23 cellular contexts compared by ENCODE assay signal in the genomic region with DNA sequence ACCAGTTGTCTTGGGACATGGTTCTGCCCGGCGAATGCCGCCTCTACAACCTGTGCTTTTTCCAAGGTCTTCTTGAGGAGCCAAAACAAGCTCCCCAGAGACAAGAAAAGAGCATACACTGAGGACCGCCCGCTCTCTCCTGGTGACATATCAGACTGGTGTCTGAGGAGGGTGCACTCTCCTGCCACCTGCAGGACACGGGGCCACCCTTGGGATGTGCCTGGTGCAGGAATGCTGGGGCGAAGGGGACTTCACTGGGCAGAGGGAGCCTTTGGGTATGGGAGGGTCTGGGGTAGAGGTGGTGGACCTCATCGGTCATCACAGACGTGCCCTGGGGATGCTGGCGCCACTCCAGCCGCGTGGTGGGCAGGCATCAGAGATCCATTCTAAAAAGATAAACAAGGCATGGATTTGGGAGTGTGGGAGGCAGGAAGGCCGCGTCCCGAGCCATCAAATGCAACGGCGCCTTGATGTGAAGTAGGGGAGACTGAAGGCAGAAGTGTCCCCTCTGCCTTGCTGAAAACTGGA.
DNase-seq lines count a peak whose midpoint lies in the region; ATAC-seq and TF ChIP-seq lines count a peak whose summit lies in the region.
"Had no signal": no experiment of that assay in that cellular context is flagged by ENCODE, and none has a peak within 500 bp of the region (broad histone marks: within the 10 kb centered on the region; RNA-seq: fewer than 3 reads in every experiment).

No MANE protein-coding gene starts in this region.

- no peak overlapping the region for H3K4me3 ChIP-seq in OCI-LY7 (ENCODE audit: low read depth, low read length, poor library complexity, severe bottlenecking)
- H3K4me3 ChIP-seq in ovary = no peak overlapping the region
- H3K4me3 ChIP-seq: ascending aorta had no signal

- H3K9me3 ChIP-seq in OCI-LY7 (ENCODE audit: low read length) (no peaks in the 10 kb centered on the region; the same call in 1 of the 2 replicates), ovary (no peaks in the 10 kb centered on the region)

- no peaks in the 10 kb centered on the region for H3K27me3 ChIP-seq in ovary
- H3K27me3 ChIP-seq: ascending aorta had no signal

- CTCF ChIA-PET in OCI-LY7 (lab: Charles Lee; ENCODE audit: unreplicated experiment) = no interaction called here

- peaks cover 42% of the 10 kb centered on the region for H3K4me1 ChIP-seq in OCI-LY7 (ENCODE audit: insufficient read depth, low read length, poor library complexity, severe bottlenecking)
- peaks cover 1% of the 10 kb centered on the region for H3K4me1 ChIP-seq in ovary (ENCODE audit: insufficient read depth)

- WGBS in ovary, 3 donors = 94 to 96% (median 95%) methylated on average over 17 of the region's 17 CpGs

- no peaks in the 10 kb centered on the region for H3K36me3 ChIP-seq in OCI-LY7 (ENCODE audit: insufficient read depth, low read length)
- no peaks in the 10 kb centered on the region for H3K36me3 ChIP-seq in ovary
- H3K36me3 ChIP-seq: ascending aorta had no signal

- H3K9me2 ChIP-seq in OCI-LY7 (ENCODE audit: insufficient read depth, low read length) = no peaks in the 10 kb centered on the region

- POLR2A ChIA-PET in OCI-LY7 (lab: Charles Lee) = interaction anchor here (0.5 to 1.0 kb wide), 3 partner anchors 11 to 59 kb away, joined by 3 read pairs; no protein-coding TSS in a partner anchor

- TF ChIP-seq CTCF in OCI-LY7 (conservative IDR thresholded peaks at IDR 0.05; ENCODE audit: low read length) = peak; percentile 67
- no peak for TF ChIP-seq CTCF in ovary (IDR thresholded peaks at IDR 0.05)

- peaks cover 24 to 50% of the 10 kb centered on the region in 2 donors for H3K36me3 Mint-ChIP-seq in stimulated activated naive B cell treated with anti-CD40 and anti-IgM and Interleukin-4, amounts not matched to agents 10 μg/mL and 1 μg/mL and 100 μg/mL, for 72 hours
- H3K36me3 Mint-ChIP-seq in effector memory CD8-positive, alpha-beta T cell (ENCODE audit: insufficient read depth) = peaks cover 7% of the 10 kb centered on the region
- H3K36me3 Mint-ChIP-seq: natural killer cell treated with Interleukin-12 subunit alpha and Interleukin-12 subunit beta and Interleukin-15 and Interleukin-18, amount 100 ng/mL, for 72 hours had no signal

- TF ChIP-seq EP300 in ovary (IDR thresholded peaks at IDR 0.05) = no peak

- no peak overlapping the region for H3K4me2 ChIP-seq in OCI-LY7 (ENCODE audit: low read length)

- no peak for DNase-seq in Right ventricle myocardium inferior (ENCODE audit: missing footprints)
- DNase-seq in cardiac septum (ENCODE audit: low spot score) = no peak
- peak; percentile 34 for DNase-seq in OCI-LY7 (ENCODE audit: low spot score)
- DNase-seq in stimulated activated naive B cell treated with anti-CD40 and anti-IgM and Interleukin-4, amounts not matched to agents 10 μg/mL and 1 μg/mL and 100 μg/mL, for 72 hours = no peak
- DNase-seq in stimulated activated naive CD4-positive, alpha-beta T cell treated with Interleukin-2 at 50 U/mL for 16 hours (lab: John Stamatoyannopoulos, UW) = no peak
- no peak for DNase-seq in ovary
- DNase-seq in effector memory CD8-positive, alpha-beta T cell = no peak
- DNase-seq: activated naive CD4-positive, alpha-beta T cell treated with anti-CD3 and anti-CD28 coated beads, Interleukin-2, amount 50 U/mL, for 16 hours; activated T-cell treated with anti-CD3 and anti-CD28 coated beads, Interleukin-2, amount 50 U/mL, for 72 hours; C1 segment of cervical spinal cord; DMS 273 treated with DMSO at 0.1 percent for 48 hours; hypothalamus; Karpas-422; kidney glomerular epithelial cell; mesenchymal stem cell; NCI-H1436; NCI-H2171 treated with DMSO at 0.1 percent for 48 hours; small intestine; stimulated activated CD4-positive, alpha-beta T cell treated with anti-CD3 and anti-CD28 coated beads, Interleukin-2, amount 100 ng/mL, for 48 hours; T1000 had no signal

- H4K20me1 ChIP-seq in OCI-LY7 (ENCODE audit: insufficient read depth, low read length) = no peaks in the 10 kb centered on the region

- no peak overlapping the region for H3K27ac ChIP-seq in OCI-LY7 (ENCODE audit: low read depth, low read length, poor library complexity, severe bottlenecking)
- H3K27ac ChIP-seq in ovary = no peak overlapping the region
- H3K27ac ChIP-seq: ascending aorta had no signal

- no peaks in the 10 kb centered on the region for H3K79me2 ChIP-seq in OCI-LY7 (ENCODE audit: insufficient read depth, low read depth, low read length)

- peaks cover 5 to 8% of the 10 kb centered on the region in 2 donors for H3K9me3 Mint-ChIP-seq in stimulated activated naive B cell treated with anti-CD40 and anti-IgM and Interleukin-4, amounts not matched to agents 10 μg/mL and 1 μg/mL and 100 μg/mL, for 72 hours
- peaks cover 0 to 2% of the 10 kb centered on the region in 2 donors for H3K9me3 Mint-ChIP-seq in effector memory CD8-positive, alpha-beta T cell
- H3K9me3 Mint-ChIP-seq: natural killer cell treated with Interleukin-12 subunit alpha and Interleukin-12 subunit beta and Interleukin-15 and Interleukin-18, amount 100 ng/mL, for 72 hours had no signal

- H2AFZ ChIP-seq in OCI-LY7 (ENCODE audit: low read length) = no peak overlapping the region

- intact Hi-C loops in Right ventricle myocardium inferior (cut with DNase I) (no loop called here), cardiac septum (cut with DNase I) (no loop called here), OCI-LY7 (cut with micrococcal nuclease; ENCODE audit: unreplicated experiment) (loop anchor here (1.0 kb wide), 1 partner anchor 70 kb away; no protein-coding TSS in a partner anchor), ovary (cut with DNase I) (no loop called here)

- no peaks in the 10 kb centered on the region for H3K27me3 Mint-ChIP-seq in stimulated activated naive B cell treated with anti-CD40 and anti-IgM and Interleukin-4, amounts not matched to agents 10 μg/mL and 1 μg/mL and 100 μg/mL, for 72 hours
- H3K27me3 Mint-ChIP-seq in effector memory CD8-positive, alpha-beta T cell = no peaks in the 10 kb centered on the region

- peaks cover 32 to 56% of the 10 kb centered on the region in 2 donors for H3K4me1 Mint-ChIP-seq in stimulated activated naive B cell treated with anti-CD40 and anti-IgM and Interleukin-4, amounts not matched to agents 10 μg/mL and 1 μg/mL and 100 μg/mL, for 72 hours
- H3K4me1 Mint-ChIP-seq in effector memory CD8-positive, alpha-beta T cell (ENCODE audit: low read depth in 2 of 2) = peaks cover 17 to 25% of the 10 kb centered on the region in 2 donors

- peak overlapping the region; percentile 39 for H3K27ac Mint-ChIP-seq in stimulated activated naive B cell treated with anti-CD40 and anti-IgM and Interleukin-4, amounts not matched to agents 10 μg/mL and 1 μg/mL and 100 μg/mL, for 72 hours
- H3K27ac Mint-ChIP-seq in effector memory CD8-positive, alpha-beta T cell = no peak overlapping the region
- H3K27ac Mint-ChIP-seq: activated T-cell treated with anti-CD3 and anti-CD28 coated beads, Interleukin-2, amount 50 U/mL, for 72 hours; natural killer cell treated with Interleukin-12 subunit alpha and Interleukin-12 subunit beta and Interleukin-15 and Interleukin-18, amount 100 ng/mL, for 72 hours had no signal

- no TSS peak for BruUV-seq in OCI-LY7 (replicated peaks; lab: Mats Ljungman, UMichigan)

- no peak overlapping the region for H3K4me3 Mint-ChIP-seq in stimulated activated naive B cell treated with anti-CD40 and anti-IgM and Interleukin-4, amounts not matched to agents 10 μg/mL and 1 μg/mL and 100 μg/mL, for 72 hours
- no peak overlapping the region for H3K4me3 Mint-ChIP-seq in effector memory CD8-positive, alpha-beta T cell
- H3K4me3 Mint-ChIP-seq: activated T-cell treated with anti-CD3 and anti-CD28 coated beads, Interleukin-2, amount 50 U/mL, for 72 hours; natural killer cell treated with Interleukin-12 subunit alpha and Interleukin-12 subunit beta and Interleukin-15 and Interleukin-18, amount 100 ng/mL, for 72 hours had no signal

- ATAC-seq in Right ventricle myocardium inferior = peak; percentile 8
- ATAC-seq in esophagus mucosa = peak; percentile 8
- no peak for ATAC-seq in stimulated activated naive B cell treated with anti-CD40 and anti-IgM and Interleukin-4, amounts not matched to agents 10 μg/mL and 1 μg/mL and 100 μg/mL, for 72 hours (replicated peaks)
- ATAC-seq in effector memory CD8-positive, alpha-beta T cell (replicated peaks) = no peak
- ATAC-seq: activated T-cell treated with anti-CD3 and anti-CD28 coated beads, Interleukin-2, amount 50 U/mL, for 72 hours had no signal

- no peak for TF ChIP-seq POLR2A in ovary (IDR thresholded peaks at IDR 0.05)

Comparison
In these comparisons a context has a peak if more than half of its experiments do, and no peak if none do; other contexts are left out.
1. ATAC-seq: peak in Right ventricle myocardium inferior (single experiment) and esophagus mucosa (single experiment); none in stimulated activated naive B cell treated with anti-CD40 and anti-IgM and Interleukin-4, amounts not matched to agents 10 μg/mL and 1 μg/mL and 100 μg/mL, for 72 hours (0 of 2) and effector memory CD8-positive, alpha-beta T cell (single experiment).